8 cellular contexts compared by ENCODE assay signal in the genomic region with DNA sequence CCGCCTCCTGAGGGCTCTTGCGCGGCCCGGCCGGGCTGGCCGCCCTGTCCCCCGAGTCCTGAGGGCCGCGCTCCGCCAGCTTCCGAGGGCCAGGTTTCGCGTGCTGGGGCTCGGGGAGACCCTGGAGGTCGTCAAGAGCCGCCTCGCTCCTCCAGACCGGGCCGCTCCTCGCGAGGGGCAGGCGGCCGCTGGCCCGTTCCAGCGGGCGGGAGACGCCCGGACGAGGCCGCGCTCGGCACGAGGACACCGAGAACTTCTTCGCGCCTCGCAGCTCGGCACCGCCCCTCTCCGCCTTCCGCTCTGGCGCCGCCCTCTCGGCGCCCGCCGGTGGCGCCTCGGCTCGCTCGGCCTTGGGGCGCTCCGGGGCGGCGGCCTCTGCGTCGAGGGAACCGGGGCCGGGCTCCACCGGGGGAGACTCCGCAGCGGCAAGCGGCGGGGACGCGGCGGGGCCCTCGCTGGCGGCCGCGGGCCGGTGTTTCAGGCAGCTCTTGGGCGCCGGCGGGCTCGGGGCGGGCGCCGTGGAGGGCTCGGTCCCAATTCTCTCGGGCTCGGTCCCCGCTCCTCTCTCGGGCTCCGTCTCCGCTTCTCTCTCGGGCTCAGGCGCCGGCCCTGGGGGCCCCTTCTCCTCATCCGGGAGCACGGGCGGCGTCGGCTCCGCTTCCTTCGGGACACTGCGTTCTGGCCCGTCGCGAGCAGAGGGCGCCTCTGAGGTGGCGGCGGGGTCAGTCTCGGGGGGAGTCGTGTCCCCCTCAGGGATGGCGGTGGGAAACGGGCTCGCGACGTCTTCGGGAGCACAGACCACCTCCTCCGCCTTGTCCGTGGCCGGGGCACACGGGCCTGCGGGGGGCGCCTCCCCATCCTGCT.
DNase-seq lines count a peak whose midpoint lies in the region; ATAC-seq and TF ChIP-seq lines count a peak whose summit lies in the region.

No MANE protein-coding gene starts in this region.

- 57% methylated on average over 15 of the region's 117 CpGs for WGBS in SK-N-SH (ENCODE audit: low lambda C conversion rate)
- WGBS in iPS DF 6.9 (ENCODE audit: insufficient coverage, insufficient read length) = no CpG with 5 or more reads among the region's 117 CpGs

- peak overlapping the region; percentile 53 for H3K4me3 Mint-ChIP-seq in activated naive CD8-positive, alpha-beta T cell treated with anti-CD3 and anti-CD28 coated beads, Interleukin-2, amount 50 U/mL, for 24 hours

- peaks cover 10% of the 10 kb centered on the region; the same call in 1 of the 2 replicates for H3K27me3 ChIP-seq in SK-N-SH (ENCODE audit: insufficient read depth)
- H3K27me3 ChIP-seq in iPS DF 6.9 (ENCODE audit: control insufficient read depth, insufficient read depth, low read length) = peaks cover 9% of the 10 kb centered on the region; the same call in 1 of the 2 replicates
- H3K27me3 ChIP-seq in skeletal muscle tissue (ENCODE audit: control insufficient read depth in 3 of 3, insufficient read depth in 3 of 3, low read length in 3 of 3) = peaks cover 6 to 32% (median 17%) of the 10 kb centered on the region in 3 donors

- H3K36me3 ChIP-seq in SK-N-SH (replicated peaks in 1 of 2; ENCODE audit: control insufficient read depth in 1 of 2, insufficient read depth in 2 of 2, low read length in 1 of 2) (no peaks in the 10 kb centered on the region), iPS DF 6.9 (ENCODE audit: control insufficient read depth, insufficient read depth, low read length) (no peaks in the 10 kb centered on the region), skeletal muscle tissue (ENCODE audit: control insufficient read depth in 3 of 3, insufficient read depth in 3 of 3, low read length in 3 of 3) (no peaks in the 10 kb centered on the region)

- H3K9ac ChIP-seq in SK-N-SH (no peak overlapping the region), skeletal muscle tissue (ENCODE audit: low read depth in 1 of 3, low read length in 3 of 3) (peak overlapping the region; percentile 1 to 53 (median 25))

- H3K9me2 ChIP-seq in SK-N-SH = no peaks in the 10 kb centered on the region

- peaks cover 8% of the 10 kb centered on the region for H3K4me1 Mint-ChIP-seq in activated naive CD8-positive, alpha-beta T cell treated with anti-CD3 and anti-CD28 coated beads, Interleukin-2, amount 50 U/mL, for 24 hours

- no peak overlapping the region for H3K27ac Mint-ChIP-seq in activated naive CD8-positive, alpha-beta T cell treated with anti-CD3 and anti-CD28 coated beads, Interleukin-2, amount 50 U/mL, for 24 hours

- POLR2A ChIA-PET in SK-N-SH (lab: Yijun Ruan, JAX) = no interaction called here

- TF ChIP-seq RAD21 in SK-N-SH (IDR thresholded peaks at IDR 0.05; ENCODE audit: low read length) = 0 out of 2 replicates have a peak, but pooled peaks have one; percentile 5

- no peaks in the 10 kb centered on the region for H3K9me3 Mint-ChIP-seq in activated naive CD8-positive, alpha-beta T cell treated with anti-CD3 and anti-CD28 coated beads, Interleukin-2, amount 50 U/mL, for 24 hours

- no peak overlapping the region for H3K27ac ChIP-seq in SK-N-SH (ENCODE audit: low read depth in 2 of 2, low read length in 1 of 2)
- no peak overlapping the region for H3K27ac ChIP-seq in iPS DF 6.9 (ENCODE audit: low read length)
- peak overlapping the region; percentile 56 for H3K27ac ChIP-seq in skeletal muscle tissue (ENCODE audit: low read depth, low read length)

- H3K36me3 Mint-ChIP-seq in activated naive CD8-positive, alpha-beta T cell treated with anti-CD3 and anti-CD28 coated beads, Interleukin-2, amount 50 U/mL, for 24 hours (ENCODE audit: low read depth) = no peaks in the 10 kb centered on the region

- H3K4me3 ChIP-seq in SK-N-SH (ENCODE audit: low read depth in 2 of 2, low read length in 1 of 2) = peak overlapping the region in 1 of 2 experiments; percentile 42; a peak in 2 of 4 replicates
- peak overlapping the region; percentile 41 for H3K4me3 ChIP-seq in iPS DF 6.9 (ENCODE audit: low read length)
- peak overlapping the region in 2 of 3 donors; percentile 45 to 46 for H3K4me3 ChIP-seq in skeletal muscle tissue (ENCODE audit: low read length in 3 of 3)

- TF ChIP-seq CTCF in SK-N-SH (IDR thresholded peaks at IDR 0.05) = no peak

- TF ChIP-seq POLR2A in GM18505 (IDR thresholded peaks at IDR 0.05; ENCODE audit: borderline replicate concordance, extremely low read depth, insufficient read depth, insufficient read length) = no peak

- peak; percentile 91 for DNase-seq in SK-N-SH
- DNase-seq in activated naive CD8-positive, alpha-beta T cell treated with anti-CD3 and anti-CD28 coated beads, Interleukin-2, amount 50 U/mL, for 24 hours = peak; percentile 69
- peak; percentile 20 for DNase-seq in iPS DF 6.9 (ENCODE audit: low read depth, low spot score)

- H3F3A ChIP-seq in SK-N-SH (replicated peaks; ENCODE audit: insufficient read depth) = no peaks in the 10 kb centered on the region

- no peaks in the 10 kb centered on the region for H3K79me2 ChIP-seq in SK-N-SH (ENCODE audit: insufficient read depth)

- H3K27me3 Mint-ChIP-seq in activated naive CD8-positive, alpha-beta T cell treated with anti-CD3 and anti-CD28 coated beads, Interleukin-2, amount 50 U/mL, for 24 hours = peaks cover 2% of the 10 kb centered on the region

- TF ChIP-seq EP300 in SK-N-SH (IDR thresholded peaks at IDR 0.05; ENCODE audit: borderline replicate concordance in 1 of 2, low read depth in 1 of 2, low read length in 1 of 2) = no peak

- no peaks in the 10 kb centered on the region for H4K20me1 ChIP-seq in SK-N-SH (ENCODE audit: insufficient read depth)

- H3K9me3 ChIP-seq in SK-N-SH (no peaks in the 10 kb centered on the region), iPS DF 6.9 (ENCODE audit: control insufficient read depth, insufficient read depth, low read length) (no peaks in the 10 kb centered on the region), skeletal muscle tissue (ENCODE audit: control insufficient read depth in 3 of 3, low read length in 3 of 3) (no peaks in the 10 kb centered on the region)

- peak; percentile 83 for ATAC-seq in activated naive CD8-positive, alpha-beta T cell treated with anti-CD3 and anti-CD28 coated beads, Interleukin-2, amount 50 U/mL, for 24 hours
- no peak for ATAC-seq in GM19395 (IDR thresholded peaks at IDR 0.05; ENCODE audit: unreplicated experiment)
- ATAC-seq in HG03571 (IDR thresholded peaks at IDR 0.05; ENCODE audit: unreplicated experiment) = no peak
- ATAC-seq in GM18505 (IDR thresholded peaks at IDR 0.05; ENCODE audit: unreplicated experiment) = no peak
- no peak for ATAC-seq in GM18873 (IDR thresholded peaks at IDR 0.05; ENCODE audit: low FRiP score, unreplicated experiment)

- CTCF ChIA-PET in SK-N-SH (lab: Yijun Ruan, JAX) = interaction anchor here (0.7 to 2.0 kb wide), 14 partner anchors 9 to 244 kb away, joined by 3 to 13 read pairs (median 6); no protein-coding TSS in a partner anchor

- H2AFZ ChIP-seq in SK-N-SH (ENCODE audit: low read depth) = no peak overlapping the region

- H3K4me1 ChIP-seq in SK-N-SH (ENCODE audit: control insufficient read depth in 1 of 2, insufficient read depth in 2 of 2, low read depth in 1 of 2, low read length in 1 of 2) (peaks cover 0 to 10% of the 10 kb centered on the region in 2 experiments; a peak in 1 of 4 replicates), iPS DF 6.9 (ENCODE audit: control insufficient read depth, insufficient read depth, low read length) (no peaks in the 10 kb centered on the region), skeletal muscle tissue (ENCODE audit: control insufficient read depth in 3 of 3, insufficient read depth in 3 of 3, low read length in 3 of 3) (peaks cover 0 to 14% (median 6%) of the 10 kb centered on the region in 3 donors)

- H3K4me2 ChIP-seq in SK-N-SH = no peak overlapping the region

TF ChIP-seq in SK-N-SH, 30 proteins besides CTCF, POLR2A, EP300 and RAD21:
- TF ChIP-seq CHD2 (IDR thresholded peaks at IDR 0.05; ENCODE audit: low read length, partially characterized antibody) = no peak
- no peak for TF ChIP-seq POLR2AphosphoS5 (IDR thresholded peaks at IDR 0.05; ENCODE audit: low read depth, low read length)
- no peak for TF ChIP-seq TAF1 (IDR thresholded peaks at IDR 0.05; ENCODE audit: borderline replicate concordance, low read depth, low read length)
- TF ChIP-seq FOSL2 (IDR thresholded peaks at IDR 0.05; ENCODE audit: borderline replicate concordance, low read depth) = no peak
- TF ChIP-seq YY1 (IDR thresholded peaks at IDR 0.05; ENCODE audit: low read depth) = no peak
- no peak for TF ChIP-seq NFIC (IDR thresholded peaks at IDR 0.05; ENCODE audit: borderline replicate concordance)
- TF ChIP-seq FOXJ3 (CRISPR knock-in tag; IDR thresholded peaks at IDR 0.05) = no peak
- TF ChIP-seq, protein P1, sequence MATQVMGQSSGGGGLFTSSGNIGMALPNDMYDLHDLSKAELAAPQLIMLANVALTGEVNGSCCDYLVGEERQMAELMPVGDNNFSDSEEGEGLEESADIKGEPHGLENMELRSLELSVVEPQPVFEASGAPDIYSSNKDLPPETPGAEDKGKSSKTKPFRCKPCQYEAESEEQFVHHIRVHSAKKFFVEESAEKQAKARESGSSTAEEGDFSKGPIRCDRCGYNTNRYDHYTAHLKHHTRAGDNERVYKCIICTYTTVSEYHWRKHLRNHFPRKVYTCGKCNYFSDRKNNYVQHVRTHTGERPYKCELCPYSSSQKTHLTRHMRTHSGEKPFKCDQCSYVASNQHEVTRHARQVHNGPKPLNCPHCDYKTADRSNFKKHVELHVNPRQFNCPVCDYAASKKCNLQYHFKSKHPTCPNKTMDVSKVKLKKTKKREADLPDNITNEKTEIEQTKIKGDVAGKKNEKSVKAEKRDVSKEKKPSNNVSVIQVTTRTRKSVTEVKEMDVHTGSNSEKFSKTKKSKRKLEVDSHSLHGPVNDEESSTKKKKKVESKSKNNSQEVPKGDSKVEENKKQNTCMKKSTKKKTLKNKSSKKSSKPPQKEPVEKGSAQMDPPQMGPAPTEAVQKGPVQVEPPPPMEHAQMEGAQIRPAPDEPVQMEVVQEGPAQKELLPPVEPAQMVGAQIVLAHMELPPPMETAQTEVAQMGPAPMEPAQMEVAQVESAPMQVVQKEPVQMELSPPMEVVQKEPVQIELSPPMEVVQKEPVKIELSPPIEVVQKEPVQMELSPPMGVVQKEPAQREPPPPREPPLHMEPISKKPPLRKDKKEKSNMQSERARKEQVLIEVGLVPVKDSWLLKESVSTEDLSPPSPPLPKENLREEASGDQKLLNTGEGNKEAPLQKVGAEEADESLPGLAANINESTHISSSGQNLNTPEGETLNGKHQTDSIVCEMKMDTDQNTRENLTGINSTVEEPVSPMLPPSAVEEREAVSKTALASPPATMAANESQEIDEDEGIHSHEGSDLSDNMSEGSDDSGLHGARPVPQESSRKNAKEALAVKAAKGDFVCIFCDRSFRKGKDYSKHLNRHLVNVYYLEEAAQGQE (IDR thresholded peaks at IDR 0.05; ENCODE audit: low read depth, low read length) = no peak
- no peak for TF ChIP-seq SIN3A (IDR thresholded peaks at IDR 0.05; ENCODE audit: borderline replicate concordance, low read depth, low read length)

Comparison
In these comparisons a context has a peak if more than half of its experiments do, and no peak if none do; other contexts are left out.
1. DNase-seq: peak in every context shown above with its lines; median percentile 91 in SK-N-SH; 69 in activated naive CD8-positive, alpha-beta T cell treated with anti-CD3 and anti-CD28 coated beads, Interleukin-2, amount 50 U/mL, for 24 hours; 20 in iPS DF 6.9.